In genomic region chr12:56151672-56152131, GRCh38 we compare ENCODE assay signal across 8 cellular contexts. TPM values are rescaled to one million over a fixed set of nuclear protein-coding genes. Genes with fewer than 3 reads are reported as not detected.
DNase-seq lines count a peak whose midpoint lies in the region; ATAC-seq, FAIRE-seq and TF ChIP-seq lines count a peak whose summit lies in the region.

No MANE protein-coding gene starts in this region.

- intact Hi-C loops in Right ventricle myocardium inferior (cut with DNase I), result no loop called here
- intact Hi-C loops in cardiac septum (cut with DNase I), result loop anchor here (2.0 kb wide), 1 partner anchor 23 kb away; the partner anchor contains the start of gene ESYT1

- no peaks in the 10 kb centered on the region for H3K27me3 Mint-ChIP-seq in osteocyte (ENCODE audit: unreplicated experiment)

- ATAC-seq in Right ventricle myocardium inferior (peak; percentile 20), HG03135 (IDR thresholded peaks at IDR 0.05; ENCODE audit: unreplicated experiment) (peak; percentile 44)

- H3K79me2 ChIP-seq in fibroblast of lung (ENCODE audit: control insufficient read depth, insufficient read depth, low read length), result peaks cover 5% of the 10 kb centered on the region

- H3K9ac ChIP-seq in fibroblast of lung (ENCODE audit: insufficient read depth, low read length), result peak overlapping the region; percentile 46

- peak overlapping the region; percentile 53 to 83 (median 68) for H3K4me3 ChIP-seq in fibroblast of lung (replicated peaks in 1 of 4; ENCODE audit: control extremely low read depth in 1 of 4, insufficient read depth in 1 of 4, low read depth in 3 of 4, low read length in 4 of 4)

- TF ChIP-seq CTCF in fibroblast of lung (conservative IDR thresholded peaks at IDR 0.05 in 1 of 2, IDR thresholded peaks at IDR 0.05 in 1 of 2; ENCODE audit: low read depth in 1 of 2, low read length in 2 of 2) (peak; percentile 19 to 39), osteocyte (IDR thresholded peaks at IDR 0.05) (peak; percentile 33)

- H3K27me3 ChIP-seq in fibroblast of lung (ENCODE audit: control insufficient read depth, insufficient read depth, low read length), result no peaks in the 10 kb centered on the region

- no peaks in the 10 kb centered on the region for H3K9me3 Mint-ChIP-seq in osteocyte (ENCODE audit: unreplicated experiment)

- no peaks in the 10 kb centered on the region for H4K20me1 ChIP-seq in fibroblast of lung (ENCODE audit: control insufficient read depth, extremely low read depth, insufficient read depth, low read length)

- H3K9me3 ChIP-seq in fibroblast of lung (ENCODE audit: control insufficient read depth, insufficient read depth, low read depth, low read length), result no peaks in the 10 kb centered on the region

- FAIRE-seq in urothelium cell line (lab: Jason Lieb, UNC), result no peak

- H3K36me3 ChIP-seq in fibroblast of lung (ENCODE audit: control insufficient read depth, insufficient read depth, low read length), result no peaks in the 10 kb centered on the region

- DNase-seq in Right ventricle myocardium inferior (ENCODE audit: missing footprints) (peak; percentile 73), cardiac septum (ENCODE audit: low spot score) (no peak), NCI-H774 (lab: John Stamatoyannopoulos, UW) (peak; percentile 58), fibroblast of lung (ENCODE audit: low read depth in 2 of 2) (peak in 1 of 2 donors; percentile 23), osteocyte (ENCODE audit: extremely low spot score, unreplicated experiment) (no peak), urothelium cell line (ENCODE audit: low spot score) (peak; percentile 66)
- DNase-seq in activated T-cell treated with anti-CD3 and anti-CD28 coated beads, Interleukin-2, amount 50 U/mL, for 1 hour, result peak; percentile 71

- H3K27ac ChIP-seq in fibroblast of lung (ENCODE audit: insufficient read depth, low read length), result peak overlapping the region; percentile 76

- peak overlapping the region; percentile 65 for H2AFZ ChIP-seq in fibroblast of lung (ENCODE audit: low read length)

- peaks cover 42% of the 10 kb centered on the region for H3K4me1 Mint-ChIP-seq in osteocyte (ENCODE audit: unreplicated experiment)

- peak overlapping the region; percentile 92 for H3K4me2 ChIP-seq in fibroblast of lung (ENCODE audit: extremely low read depth, insufficient read depth, low read length)

- peaks cover 13% of the 10 kb centered on the region for H3K4me1 ChIP-seq in fibroblast of lung (ENCODE audit: control insufficient read depth, extremely low read depth, insufficient read depth, low read length)

- peaks cover 11% of the 10 kb centered on the region for H3K36me3 Mint-ChIP-seq in osteocyte (ENCODE audit: unreplicated experiment)

- H3K4me3 Mint-ChIP-seq in osteocyte (ENCODE audit: unreplicated experiment), result peak overlapping the region; percentile 93

- H3K27ac Mint-ChIP-seq in osteocyte (ENCODE audit: unreplicated experiment), result peak overlapping the region; percentile 95

RNA-seq across cellular contexts. Expression of gene MYL6B, which starts 0.7 kb away (rescaled TPM):
- total RNA-seq in Right ventricle myocardium inferior, result 45.8 TPM
- 37.6 TPM for total RNA-seq in cardiac septum
- total RNA-seq in fibroblast of lung, result 71.7 and 98.6 TPM in 2 replicates
- polyA plus RNA-seq in fibroblast of lung, result 87.7 and 99.1 TPM in 2 replicates
- polyA plus RNA-seq in fibroblast of lung (2012), result 163 and 171 TPM in 2 replicates
- polyA minus RNA-seq in fibroblast of lung (ENCODE audit: low replicate concordance), result 40.3 and 69.5 TPM in 2 replicates
- 123 and 139 TPM in 2 replicates for total RNA-seq in osteocyte

RNA-seq across cellular contexts. Expression of gene MYL6, which starts 6.5 kb away (rescaled TPM):
- total RNA-seq in Right ventricle myocardium inferior, result 673 TPM
- 792 TPM for total RNA-seq in cardiac septum
- total RNA-seq in fibroblast of lung, result 1,163 and 1,517 TPM in 2 replicates
- 6,238 and 7,941 TPM in 2 replicates for polyA plus RNA-seq in fibroblast of lung
- polyA plus RNA-seq in fibroblast of lung (2012), result 4,582 and 6,828 TPM in 2 replicates
- 818 and 1,187 TPM in 2 replicates for polyA minus RNA-seq in fibroblast of lung (ENCODE audit: low replicate concordance)
- 1,490 and 1,549 TPM in 2 replicates for total RNA-seq in osteocyte

RNA-seq across cellular contexts. Expression of gene ESYT1, which starts 23.6 kb away (rescaled TPM):
- total RNA-seq in Right ventricle myocardium inferior (33.6 TPM), cardiac septum (36.2 TPM), fibroblast of lung (261 and 446 TPM in 2 replicates), osteocyte (127 and 142 TPM in 2 replicates)
- 182 and 260 TPM in 2 replicates for polyA plus RNA-seq in fibroblast of lung
- 135 and 167 TPM in 2 replicates for polyA plus RNA-seq in fibroblast of lung (2012)
- 837 and 884 TPM in 2 replicates for polyA minus RNA-seq in fibroblast of lung (ENCODE audit: low replicate concordance)

RNA-seq across cellular contexts. Expression of gene ZC3H10, which starts 33.6 kb away (rescaled TPM):
- 7.3 TPM for total RNA-seq in Right ventricle myocardium inferior
- 6.0 TPM for total RNA-seq in cardiac septum
- total RNA-seq in fibroblast of lung, result 5.6 and 7.2 TPM in 2 replicates
- polyA plus RNA-seq in fibroblast of lung, result 1.8 and 1.9 TPM in 2 replicates
- polyA plus RNA-seq in fibroblast of lung (2012), result 1.9 and 3.5 TPM in 2 replicates
- 2.9 and 4.0 TPM in 2 replicates for polyA minus RNA-seq in fibroblast of lung (ENCODE audit: low replicate concordance)
- 10.5 and 11.8 TPM in 2 replicates for total RNA-seq in osteocyte

RNA-seq across cellular contexts. Expression of gene RPL41, which starts 35.3 kb away (rescaled TPM):
- total RNA-seq in Right ventricle myocardium inferior (2,099 TPM), cardiac septum (1,517 TPM), fibroblast of lung (2,664 and 4,175 TPM in 2 replicates), osteocyte (3,386 and 3,580 TPM in 2 replicates)
- 6,961 and 9,604 TPM in 2 replicates for polyA plus RNA-seq in fibroblast of lung
- 7,932 and 8,024 TPM in 2 replicates for polyA plus RNA-seq in fibroblast of lung (2012)
- 1,416 and 1,475 TPM in 2 replicates for polyA minus RNA-seq in fibroblast of lung (ENCODE audit: low replicate concordance)

Comparison
In these comparisons a context has a peak if more than half of its experiments do, and no peak if none do; other contexts are left out.
1. DNase-seq: peak in Right ventricle myocardium inferior (single experiment), NCI-H774 (single experiment), activated T-cell treated with anti-CD3 and anti-CD28 coated beads, Interleukin-2, amount 50 U/mL, for 1 hour (single experiment) and urothelium cell line (single experiment); none in cardiac septum (single experiment) and osteocyte (single experiment).